13 cellular contexts compared by ENCODE assay signal in the genomic region with DNA sequence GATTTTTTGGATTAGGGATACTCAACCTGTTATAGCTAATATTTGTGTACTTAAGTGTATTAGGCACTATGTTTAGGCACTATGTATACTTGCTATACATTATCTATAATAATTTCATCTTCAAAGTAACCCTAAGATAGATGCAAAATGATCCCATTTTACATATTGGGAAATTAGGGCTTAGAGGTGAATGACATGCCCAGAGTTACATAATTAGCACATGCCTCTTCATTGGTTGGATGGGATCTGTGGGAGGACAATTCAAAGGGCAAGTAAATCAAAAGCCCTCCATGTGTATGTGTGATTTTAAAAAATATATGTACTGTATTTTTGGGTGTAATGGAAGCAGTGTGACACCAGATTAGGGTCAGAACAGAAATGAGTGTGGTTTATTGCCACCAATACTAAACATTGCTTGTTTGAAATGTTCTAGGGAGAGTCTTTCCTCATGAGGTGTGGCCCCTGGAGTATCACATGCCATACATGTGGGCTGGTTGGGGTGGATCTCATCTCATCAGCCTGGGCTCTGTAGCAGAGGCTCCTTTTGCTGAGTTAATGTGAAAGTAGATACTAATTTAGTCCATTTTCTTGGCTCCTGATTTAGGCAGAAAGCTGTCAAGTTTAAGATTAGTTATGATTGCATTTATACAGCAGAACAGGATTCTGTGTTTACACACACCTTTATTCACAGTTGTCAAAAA. TPM values are rescaled to one million over a fixed set of nuclear protein-coding genes. Genes with fewer than 3 reads are reported as not detected.
DNase-seq lines count a peak whose midpoint lies in the region; ATAC-seq, FAIRE-seq and TF ChIP-seq lines count a peak whose summit lies in the region.
"Had no signal": no experiment of that assay in that cellular context is flagged by ENCODE, and none has a peak within 500 bp of the region (broad histone marks: within the 10 kb centered on the region; RNA-seq: fewer than 3 reads in every experiment).

No MANE protein-coding gene starts in this region.

- H3K36me3 ChIP-seq in thyroid gland: no peaks in the 10 kb centered on the region
- H3K36me3 ChIP-seq: SJCRH30 had no signal

- peaks cover 33% of the 10 kb centered on the region for H3K4me1 Mint-ChIP-seq in T-helper 2 cell treated with Interferon-gamma antibody and Interleukin-4, amounts not matched to agents 5 μg/mL and 100 μg/mL, for 36 hours (ENCODE audit: low read depth)
- H3K4me1 Mint-ChIP-seq in activated T-helper 2 cell treated with anti-CD3 and anti-CD28 coated beads, Interferon-gamma antibody, Interleukin-2, Interleukin-4, amounts not matched to agents 10 μg/mL and 5 μg/mL and 100 μg/mL, durations not matched to agents 14 hours and 24 hours and 36 hours (ENCODE audit: low read depth): peaks cover 31% of the 10 kb centered on the region

- H3K27ac Mint-ChIP-seq in T-helper 2 cell treated with Interferon-gamma antibody and Interleukin-4, amounts not matched to agents 5 μg/mL and 100 μg/mL, for 36 hours: no peak overlapping the region
- no peak overlapping the region for H3K27ac Mint-ChIP-seq in activated T-helper 2 cell treated with anti-CD3 and anti-CD28 coated beads, Interferon-gamma antibody, Interleukin-2, Interleukin-4, amounts not matched to agents 10 μg/mL and 5 μg/mL and 100 μg/mL, durations not matched to agents 14 hours and 24 hours and 36 hours

- intact Hi-C loops in activated T-helper 2 cell treated with anti-CD3 and anti-CD28 coated beads, Interferon-gamma antibody, Interleukin-2, Interleukin-4, amounts not matched to agents 10 μg/mL and 5 μg/mL and 100 μg/mL, durations not matched to agents 14 hours and 24 hours and 36 hours (cut with micrococcal nuclease): no loop called here
- intact Hi-C loops in thyroid gland (cut with DNase I): no loop called here

- in situ Hi-C loops in GM13976 (cut with MboI; ENCODE audit: low sequenced_read_pairs, unreplicated experiment): no loop called here

- peak; percentile 76 for FAIRE-seq in GM19239 (lab: Jason Lieb, UNC)

- H3K36me3 Mint-ChIP-seq in T-helper 2 cell treated with Interferon-gamma antibody and Interleukin-4, amounts not matched to agents 5 μg/mL and 100 μg/mL, for 36 hours (ENCODE audit: low read depth): peaks cover 14% of the 10 kb centered on the region
- H3K36me3 Mint-ChIP-seq in activated T-helper 2 cell treated with anti-CD3 and anti-CD28 coated beads, Interferon-gamma antibody, Interleukin-2, Interleukin-4, amounts not matched to agents 10 μg/mL and 5 μg/mL and 100 μg/mL, durations not matched to agents 14 hours and 24 hours and 36 hours (ENCODE audit: low read depth): peaks cover 13% of the 10 kb centered on the region

- H3K4me1 ChIP-seq in thyroid gland: peaks cover 12 to 14% of the 10 kb centered on the region in 2 donors
- H3K4me1 ChIP-seq: SJCRH30 had no signal

- no peaks in the 10 kb centered on the region for H3K9me3 Mint-ChIP-seq in T-helper 2 cell treated with Interferon-gamma antibody and Interleukin-4, amounts not matched to agents 5 μg/mL and 100 μg/mL, for 36 hours
- H3K9me3 Mint-ChIP-seq in activated T-helper 2 cell treated with anti-CD3 and anti-CD28 coated beads, Interferon-gamma antibody, Interleukin-2, Interleukin-4, amounts not matched to agents 10 μg/mL and 5 μg/mL and 100 μg/mL, durations not matched to agents 14 hours and 24 hours and 36 hours: no peaks in the 10 kb centered on the region

- H3K9me3 ChIP-seq in thyroid gland: no peaks in the 10 kb centered on the region
- H3K9me3 ChIP-seq: SJCRH30 had no signal

- peak; percentile 94 for ATAC-seq in HG02884 (IDR thresholded peaks at IDR 0.05; ENCODE audit: unreplicated experiment)
- no peak for ATAC-seq in omental fat pad (ENCODE audit: low FRiP score)

- no peak overlapping the region for H3K4me3 Mint-ChIP-seq in T-helper 2 cell treated with Interferon-gamma antibody and Interleukin-4, amounts not matched to agents 5 μg/mL and 100 μg/mL, for 36 hours
- no peak overlapping the region for H3K4me3 Mint-ChIP-seq in activated T-helper 2 cell treated with anti-CD3 and anti-CD28 coated beads, Interferon-gamma antibody, Interleukin-2, Interleukin-4, amounts not matched to agents 10 μg/mL and 5 μg/mL and 100 μg/mL, durations not matched to agents 14 hours and 24 hours and 36 hours (ENCODE audit: low read depth)
- H3K4me3 Mint-ChIP-seq: neural crest cell had no signal

- no peak overlapping the region for H3K27ac ChIP-seq in thyroid gland
- H3K27ac ChIP-seq: BLaER1 treated with 17β-estradiol and CSF1 and Interleukin-3, amounts not matched to agents 10 nM and 100 nM; SJCRH30 had no signal

- H3K4me3 ChIP-seq in thyroid gland (replicated peaks in 1 of 3): no peak overlapping the region
- H3K4me3 ChIP-seq: BLaER1 treated with 17β-estradiol and CSF1 and Interleukin-3, amounts not matched to agents 10 nM and 100 nM; SJCRH30 had no signal

- no peaks in the 10 kb centered on the region for H3K27me3 Mint-ChIP-seq in T-helper 2 cell treated with Interferon-gamma antibody and Interleukin-4, amounts not matched to agents 5 μg/mL and 100 μg/mL, for 36 hours (ENCODE audit: low read depth)
- H3K27me3 Mint-ChIP-seq in activated T-helper 2 cell treated with anti-CD3 and anti-CD28 coated beads, Interferon-gamma antibody, Interleukin-2, Interleukin-4, amounts not matched to agents 10 μg/mL and 5 μg/mL and 100 μg/mL, durations not matched to agents 14 hours and 24 hours and 36 hours (ENCODE audit: low read depth): no peaks in the 10 kb centered on the region

- no peak for TF ChIP-seq POLR2A in thyroid gland (IDR thresholded peaks at IDR 0.05)

- no peak for TF ChIP-seq CTCF in GM13976 (IDR thresholded peaks at IDR 0.05; ENCODE audit: borderline replicate concordance, control extremely low read depth, extremely low read depth, insufficient read depth, missing control alignments)
- TF ChIP-seq CTCF in thyroid gland (IDR thresholded peaks at IDR 0.05): no peak
- TF ChIP-seq CTCF in omental fat pad (IDR thresholded peaks at IDR 0.05): no peak

- H3K27me3 ChIP-seq in thyroid gland: no peaks in the 10 kb centered on the region
- H3K27me3 ChIP-seq: BLaER1 treated with 17β-estradiol and CSF1 and Interleukin-3, amounts not matched to agents 10 nM and 100 nM; SJCRH30 had no signal

- DNase-seq in GM13976 (ENCODE audit: low spot score) (peak; percentile 37), GM19239 (ENCODE audit: insufficient read length, low spot score) (no peak), thyroid gland (no peak), omental fat pad (ENCODE audit: low spot score) (no peak), NCI-H446 (lab: John Stamatoyannopoulos, UW) (no peak)
- DNase-seq in T-helper 2 cell treated with Interferon-gamma antibody and Interleukin-4, amounts not matched to agents 5 μg/mL and 100 μg/mL, for 36 hours (ENCODE audit: low spot score): peak; percentile 41
- no peak for DNase-seq in activated T-helper 2 cell treated with anti-CD3 and anti-CD28 coated beads, Interferon-gamma antibody, Interleukin-2, Interleukin-4, amounts not matched to agents 10 μg/mL and 5 μg/mL and 100 μg/mL, durations not matched to agents 14 hours and 24 hours and 36 hours (ENCODE audit: low spot score)
- DNase-seq: hypothalamus, NCI-H2171 treated with DMSO at 0.1 percent for 48 hours, SJCRH30 had no signal

RNA-seq across cellular contexts. Expression of a gene that starts 5.5 kb away (rescaled TPM):
- 8.3 and 9.8 TPM in 2 replicates for total RNA-seq in activated T-helper 2 cell treated with anti-CD3 and anti-CD28 coated beads, Interferon-gamma antibody, Interleukin-2, Interleukin-4, amounts not matched to agents 10 μg/mL and 5 μg/mL and 100 μg/mL, durations not matched to agents 14 hours and 24 hours and 36 hours
- total RNA-seq in thyroid gland: 10 to 100 TPM in 3 of 4 donors, 1 to 10 TPM in 1; 8.9 to 21.7 (median 13.0) TPM
- total RNA-seq in omental fat pad: 10 to 100 TPM in 3 of 4 donors, 1 to 10 TPM in 1; 8.2 to 12.7 (median 11.4) TPM

RNA-seq across cellular contexts. Expression of a gene that starts 6.0 kb away (rescaled TPM):
- total RNA-seq in activated T-helper 2 cell treated with anti-CD3 and anti-CD28 coated beads, Interferon-gamma antibody, Interleukin-2, Interleukin-4, amounts not matched to agents 10 μg/mL and 5 μg/mL and 100 μg/mL, durations not matched to agents 14 hours and 24 hours and 36 hours: 17.4 and 21.6 TPM in 2 replicates
- total RNA-seq in thyroid gland (10 to 100 TPM; 30.0 to 46.2 (median 34.0) TPM), omental fat pad (10 to 100 TPM; 18.3 to 23.5 (median 19.5) TPM)

Comparison
In these comparisons a context has a peak if more than half of its experiments do, and no peak if none do; other contexts are left out.
1. DNase-seq: peak in GM13976 (single experiment) and T-helper 2 cell treated with Interferon-gamma antibody and Interleukin-4, amounts not matched to agents 5 μg/mL and 100 μg/mL, for 36 hours (single experiment); none in GM19239 (single experiment), activated T-helper 2 cell treated with anti-CD3 and anti-CD28 coated beads, Interferon-gamma antibody, Interleukin-2, Interleukin-4, amounts not matched to agents 10 μg/mL and 5 μg/mL and 100 μg/mL, durations not matched to agents 14 hours and 24 hours and 36 hours (single experiment), thyroid gland (0 of 2), omental fat pad (single experiment) and NCI-H446 (0 of 2).